Comparison of ENCODE assay signal across 15 cellular contexts in the genomic region with DNA sequence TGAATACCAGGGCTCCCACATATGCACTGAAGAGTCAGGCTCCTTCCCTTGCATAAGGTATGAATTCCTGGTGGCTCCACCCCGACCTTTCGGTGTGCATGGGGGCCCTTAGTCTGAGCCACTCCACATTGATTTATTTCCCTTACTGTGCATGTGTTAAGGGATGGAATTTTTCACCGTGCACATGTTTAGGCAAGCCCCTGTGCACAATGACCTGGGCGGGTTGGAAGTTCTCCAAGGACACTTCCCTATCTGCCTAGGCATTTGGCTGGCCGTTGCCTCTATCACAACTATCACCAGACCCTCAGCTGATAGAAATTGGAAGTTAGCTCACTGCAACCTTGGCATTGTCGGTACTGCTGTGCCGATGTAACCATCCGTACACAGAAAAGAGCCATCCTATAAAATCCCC. TPM values are rescaled to one million over a fixed set of nuclear protein-coding genes. Genes with fewer than 3 reads are reported as not detected.
DNase-seq lines count a peak whose midpoint lies in the region; ATAC-seq, FAIRE-seq and TF ChIP-seq lines count a peak whose summit lies in the region.
"Had no signal": no experiment of that assay in that cellular context is flagged by ENCODE, and none has a peak within 500 bp of the region (broad histone marks: within the 10 kb centered on the region; RNA-seq: fewer than 3 reads in every experiment).

No MANE protein-coding gene starts in this region.

- H3K4me1 ChIP-seq in breast epithelium, result peaks cover 0 to 2% of the 10 kb centered on the region in 2 donors
- H3K4me1 ChIP-seq in neutrophil (ENCODE audit: control insufficient read depth in 1 of 2, insufficient read depth in 1 of 2, low read depth in 1 of 2, low read length in 1 of 2), result peaks cover 16 to 27% of the 10 kb centered on the region in 2 experiments
- no peaks in the 10 kb centered on the region for H3K4me1 ChIP-seq in small intestine (ENCODE audit: control insufficient read depth in 2 of 2, insufficient read depth in 1 of 2, low read depth in 1 of 2, low read length in 1 of 2)

- no peak for TF ChIP-seq POLR2A in breast epithelium (IDR thresholded peaks at IDR 0.05)

- intact Hi-C loops in breast epithelium (cut with DNase I; ENCODE audit: low total_unique reads), result no loop called here

- H3K4me3 ChIP-seq in breast epithelium, result no peak overlapping the region
- H3K4me3 ChIP-seq in neutrophil (ENCODE audit: low read depth in 1 of 2, low read length in 1 of 2), result no peak overlapping the region
- no peak overlapping the region for H3K4me3 ChIP-seq in small intestine (ENCODE audit: low read depth in 1 of 2, low read length in 2 of 2)
- H3K4me3 ChIP-seq: gastroesophageal sphincter had no signal

- H3K4me1 Mint-ChIP-seq in T-cell, result peaks cover 3 to 12% (median 11%) of the 10 kb centered on the region in 3 donors

- no peak for FAIRE-seq in GM19239 (lab: Jason Lieb, UNC)
- FAIRE-seq in small intestine (lab: Jason Lieb, UNC), result no peak

- no peak for ATAC-seq in T-cell (replicated peaks in 1 of 4)

- DNase-seq in DMS79 treated with DMSO at 0.1 percent for 48 hours (lab: John Stamatoyannopoulos, UW) (peak; percentile 91), NCI-H345 (lab: John Stamatoyannopoulos, UW) (peak; percentile 95), breast epithelium (ENCODE audit: low spot score in 2 of 2) (no peak), GM19239 (ENCODE audit: insufficient read length, low spot score) (no peak), NCI-H2029 (lab: John Stamatoyannopoulos, UW) (no peak), small intestine (no peak), T-cell (no peak)
- DNase-seq: activated CD4-positive, alpha-beta T cell treated with anti-CD3 and anti-CD28 coated beads for 4 hours; activated gamma-delta T cell treated with Interleukin-2 at 50 U/mL for 16 hours; NCI-H1092 had no signal

- H3K36me3 ChIP-seq in breast epithelium, result no peaks in the 10 kb centered on the region
- no peaks in the 10 kb centered on the region for H3K36me3 ChIP-seq in neutrophil
- H3K36me3 ChIP-seq in small intestine (ENCODE audit: control insufficient read depth in 2 of 2, insufficient read depth in 2 of 2, low read length in 2 of 2), result no peaks in the 10 kb centered on the region

- no peaks in the 10 kb centered on the region for H3K9me3 ChIP-seq in breast epithelium
- no peaks in the 10 kb centered on the region for H3K9me3 ChIP-seq in neutrophil
- no peaks in the 10 kb centered on the region for H3K9me3 ChIP-seq in small intestine (ENCODE audit: control insufficient read depth, low read depth)
- H3K9me3 ChIP-seq: gastroesophageal sphincter had no signal

- CTCF ChIA-PET in T-cell (lab: Charles Lee), result no interaction called here

- 45 to 56% (median 50%) methylated on average over 8 of the region's 8 CpGs for WGBS in small intestine, 3 donors

- no peaks in the 10 kb centered on the region for H3K27me3 Mint-ChIP-seq in T-cell
- H3K27me3 Mint-ChIP-seq: progenitor cell of endocrine pancreas had no signal

- no peaks in the 10 kb centered on the region for H3K9me3 Mint-ChIP-seq in T-cell

- H3K36me3 Mint-ChIP-seq in T-cell, result peaks cover 11% of the 10 kb centered on the region

- no peak overlapping the region for H3K4me3 Mint-ChIP-seq in T-cell

- H3K27ac ChIP-seq in breast epithelium, result peak overlapping the region; percentile 45 to 51
- peak overlapping the region; percentile 49 for H3K27ac ChIP-seq in neutrophil
- H3K27ac ChIP-seq in small intestine (ENCODE audit: low read depth in 1 of 2, low read length in 1 of 2), result no peak overlapping the region
- H3K27ac ChIP-seq: gastroesophageal sphincter had no signal

- H3K27me3 ChIP-seq in breast epithelium, result no peaks in the 10 kb centered on the region
- H3K27me3 ChIP-seq in neutrophil, result no peaks in the 10 kb centered on the region
- no peaks in the 10 kb centered on the region for H3K27me3 ChIP-seq in small intestine (ENCODE audit: control insufficient read depth in 2 of 2, insufficient read depth in 2 of 2, low read length in 2 of 2)
- H3K27me3 ChIP-seq: gastroesophageal sphincter had no signal

- no peak overlapping the region for H3K27ac Mint-ChIP-seq in T-cell

- no peak for TF ChIP-seq CTCF in breast epithelium (IDR thresholded peaks at IDR 0.05)
- no peak for TF ChIP-seq CTCF in neutrophil (IDR thresholded peaks at IDR 0.05)

- POLR2A ChIA-PET in T-cell (lab: Charles Lee), result no interaction called here

RNA-seq across cellular contexts. Expression of a gene that starts 9.7 kb away (rescaled TPM):
- 100 to 1,000 TPM; 351 to 861 (median 423) TPM for total RNA-seq in breast epithelium
- 1,000 to 10,000 TPM; 1,645 to 4,929 (median 2,330) TPM for polyA plus RNA-seq in small intestine
- 100 to 1,000 TPM; 200 to 467 (median 400) TPM for total RNA-seq in T-cell

RNA-seq across cellular contexts. Expression of a gene that starts 14.6 kb away (rescaled TPM):
- total RNA-seq in breast epithelium, result not detected
- under 1 TPM in 1 of 3 donors, not detected in 2; 0.18 TPM for polyA plus RNA-seq in small intestine
- total RNA-seq in T-cell, result 1 to 10 TPM in 3 of 5 donors, under 1 TPM in 1, not detected in 1; 0.36 to 1.6 (median 1.2) TPM
- total RNA-seq: gastroesophageal sphincter, lower leg skin, progenitor cell of endocrine pancreas had no signal

RNA-seq across cellular contexts. Expression of a gene that starts 19.5 kb away (rescaled TPM):
- total RNA-seq in breast epithelium, result 1,000 to 10,000 TPM in 1 of 3 donors, 100 to 1,000 TPM in 2; 177 to 1,015 (median 198) TPM
- polyA plus RNA-seq in small intestine, result 100 to 1,000 TPM in 2 of 3 donors, 10 to 100 TPM in 1; 49.6 to 230 (median 108) TPM
- 100 to 1,000 TPM; 297 to 698 (median 384) TPM for total RNA-seq in T-cell

RNA-seq across cellular contexts. Expression of a gene that starts 22.9 kb away (rescaled TPM):
- 1 to 10 TPM in 2 of 3 donors, under 1 TPM in 1; 0.44 to 2.6 (median 2.2) TPM for total RNA-seq in breast epithelium
- polyA plus RNA-seq in small intestine, result 1 to 10 TPM in 2 of 3 donors, not detected in 1; 2.1 to 4.3 TPM
- not detected for total RNA-seq in T-cell

RNA-seq across cellular contexts. Expression of a gene that starts 39.5 kb away (rescaled TPM):
- total RNA-seq in breast epithelium (1 to 10 TPM in 1 of 3 donors, under 1 TPM in 1, not detected in 1; 0.33 to 5.4 TPM), T-cell (under 1 TPM in 1 of 5 donors, not detected in 4; 0.66 TPM)
- 1 to 10 TPM; 3.6 to 9.8 (median 5.4) TPM for polyA plus RNA-seq in small intestine
- polyA plus RNA-seq: CD14-positive monocyte had no signal

Comparison
In these comparisons a context has a peak if more than half of its experiments do, and no peak if none do; other contexts are left out.
1. DNase-seq: peak in DMS79 treated with DMSO at 0.1 percent for 48 hours (single experiment) and NCI-H345 (single experiment); none in breast epithelium (0 of 2), GM19239 (single experiment), NCI-H2029 (single experiment), small intestine (single experiment) and T-cell (0 of 34).
2. H3K27ac ChIP-seq: peak in breast epithelium (2 of 2) and neutrophil (single experiment); none in small intestine (0 of 2).